1 cellular context compared by ENCODE assay signal in the genomic region with DNA sequence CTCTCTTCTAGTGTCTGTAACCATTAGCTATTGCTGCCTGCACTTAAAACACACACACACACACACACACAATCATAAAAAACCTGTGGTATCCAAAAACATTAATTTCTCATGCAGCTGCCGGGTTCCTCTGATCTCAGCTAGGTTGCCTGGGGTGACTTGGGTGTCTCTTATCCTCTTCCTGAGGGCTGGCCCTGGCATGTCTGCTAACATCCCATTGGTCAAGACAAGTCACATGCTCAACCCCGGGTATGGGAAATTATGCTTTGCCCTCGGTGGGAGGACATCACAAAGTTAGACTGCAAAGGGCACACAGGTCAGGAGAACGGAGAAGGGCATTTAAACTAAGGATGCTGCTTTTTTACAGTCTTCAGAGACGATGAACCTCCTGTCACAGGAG.
A peak's percentile ranks its signal among the peaks of the same experiment; 100 is the strongest.
TF ChIP-seq lines count a peak whose summit lies in the region.

No MANE protein-coding gene starts in this region.

TF ChIP-seq in HEK293, 187 proteins besides CTCF, POLR2A, EP300 and RAD21 (continued from another document):
- TF ChIP-seq, protein P1, sequence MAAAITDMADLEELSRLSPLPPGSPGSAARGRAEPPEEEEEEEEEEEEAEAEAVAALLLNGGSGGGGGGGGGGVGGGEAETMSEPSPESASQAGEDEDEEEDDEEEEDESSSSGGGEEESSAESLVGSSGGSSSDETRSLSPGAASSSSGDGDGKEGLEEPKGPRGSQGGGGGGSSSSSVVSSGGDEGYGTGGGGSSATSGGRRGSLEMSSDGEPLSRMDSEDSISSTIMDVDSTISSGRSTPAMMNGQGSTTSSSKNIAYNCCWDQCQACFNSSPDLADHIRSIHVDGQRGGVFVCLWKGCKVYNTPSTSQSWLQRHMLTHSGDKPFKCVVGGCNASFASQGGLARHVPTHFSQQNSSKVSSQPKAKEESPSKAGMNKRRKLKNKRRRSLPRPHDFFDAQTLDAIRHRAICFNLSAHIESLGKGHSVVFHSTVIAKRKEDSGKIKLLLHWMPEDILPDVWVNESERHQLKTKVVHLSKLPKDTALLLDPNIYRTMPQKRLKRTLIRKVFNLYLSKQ (tag by site-specific recombination; IDR thresholded peaks at IDR 0.05; ENCODE audit: borderline replicate concordance), result no peak
- TF ChIP-seq ZBTB20 (tag by site-specific recombination; IDR thresholded peaks at IDR 0.05), result peak; percentile 96
- no peak for TF ChIP-seq KLF16 (tag by site-specific recombination; IDR thresholded peaks at IDR 0.05)
- TF ChIP-seq SETDB1 (IDR thresholded peaks at IDR 0.05; ENCODE audit: insufficient read length, low read length), result no peak
- TF ChIP-seq, protein P2, sequence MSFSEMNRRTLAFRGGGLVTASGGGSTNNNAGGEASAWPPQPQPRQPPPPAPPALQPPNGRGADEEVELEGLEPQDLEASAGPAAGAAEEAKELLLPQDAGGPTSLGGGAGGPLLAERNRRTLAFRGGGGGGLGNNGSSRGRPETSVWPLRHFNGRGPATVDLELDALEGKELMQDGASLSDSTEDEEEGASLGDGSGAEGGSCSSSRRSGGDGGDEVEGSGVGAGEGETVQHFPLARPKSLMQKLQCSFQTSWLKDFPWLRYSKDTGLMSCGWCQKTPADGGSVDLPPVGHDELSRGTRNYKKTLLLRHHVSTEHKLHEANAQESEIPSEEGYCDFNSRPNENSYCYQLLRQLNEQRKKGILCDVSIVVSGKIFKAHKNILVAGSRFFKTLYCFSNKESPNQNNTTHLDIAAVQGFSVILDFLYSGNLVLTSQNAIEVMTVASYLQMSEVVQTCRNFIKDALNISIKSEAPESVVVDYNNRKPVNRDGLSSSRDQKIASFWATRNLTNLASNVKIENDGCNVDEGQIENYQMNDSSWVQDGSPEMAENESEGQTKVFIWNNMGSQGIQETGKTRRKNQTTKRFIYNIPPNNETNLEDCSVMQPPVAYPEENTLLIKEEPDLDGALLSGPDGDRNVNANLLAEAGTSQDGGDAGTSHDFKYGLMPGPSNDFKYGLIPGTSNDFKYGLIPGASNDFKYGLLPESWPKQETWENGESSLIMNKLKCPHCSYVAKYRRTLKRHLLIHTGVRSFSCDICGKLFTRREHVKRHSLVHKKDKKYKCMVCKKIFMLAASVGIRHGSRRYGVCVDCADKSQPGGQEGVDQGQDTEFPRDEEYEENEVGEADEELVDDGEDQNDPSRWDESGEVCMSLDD (tag by site-specific recombination; IDR thresholded peaks at IDR 0.05), result no peak
- TF ChIP-seq, protein P3, sequence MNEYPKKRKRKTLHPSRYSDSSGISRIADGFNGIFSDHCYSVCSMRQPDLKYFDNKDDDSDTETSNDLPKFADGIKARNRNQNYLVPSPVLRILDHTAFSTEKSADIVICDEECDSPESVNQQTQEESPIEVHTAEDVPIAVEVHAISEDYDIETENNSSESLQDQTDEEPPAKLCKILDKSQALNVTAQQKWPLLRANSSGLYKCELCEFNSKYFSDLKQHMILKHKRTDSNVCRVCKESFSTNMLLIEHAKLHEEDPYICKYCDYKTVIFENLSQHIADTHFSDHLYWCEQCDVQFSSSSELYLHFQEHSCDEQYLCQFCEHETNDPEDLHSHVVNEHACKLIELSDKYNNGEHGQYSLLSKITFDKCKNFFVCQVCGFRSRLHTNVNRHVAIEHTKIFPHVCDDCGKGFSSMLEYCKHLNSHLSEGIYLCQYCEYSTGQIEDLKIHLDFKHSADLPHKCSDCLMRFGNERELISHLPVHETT (tag by site-specific recombination; IDR thresholded peaks at IDR 0.05), result no peak
- TF ChIP-seq, protein P4, sequence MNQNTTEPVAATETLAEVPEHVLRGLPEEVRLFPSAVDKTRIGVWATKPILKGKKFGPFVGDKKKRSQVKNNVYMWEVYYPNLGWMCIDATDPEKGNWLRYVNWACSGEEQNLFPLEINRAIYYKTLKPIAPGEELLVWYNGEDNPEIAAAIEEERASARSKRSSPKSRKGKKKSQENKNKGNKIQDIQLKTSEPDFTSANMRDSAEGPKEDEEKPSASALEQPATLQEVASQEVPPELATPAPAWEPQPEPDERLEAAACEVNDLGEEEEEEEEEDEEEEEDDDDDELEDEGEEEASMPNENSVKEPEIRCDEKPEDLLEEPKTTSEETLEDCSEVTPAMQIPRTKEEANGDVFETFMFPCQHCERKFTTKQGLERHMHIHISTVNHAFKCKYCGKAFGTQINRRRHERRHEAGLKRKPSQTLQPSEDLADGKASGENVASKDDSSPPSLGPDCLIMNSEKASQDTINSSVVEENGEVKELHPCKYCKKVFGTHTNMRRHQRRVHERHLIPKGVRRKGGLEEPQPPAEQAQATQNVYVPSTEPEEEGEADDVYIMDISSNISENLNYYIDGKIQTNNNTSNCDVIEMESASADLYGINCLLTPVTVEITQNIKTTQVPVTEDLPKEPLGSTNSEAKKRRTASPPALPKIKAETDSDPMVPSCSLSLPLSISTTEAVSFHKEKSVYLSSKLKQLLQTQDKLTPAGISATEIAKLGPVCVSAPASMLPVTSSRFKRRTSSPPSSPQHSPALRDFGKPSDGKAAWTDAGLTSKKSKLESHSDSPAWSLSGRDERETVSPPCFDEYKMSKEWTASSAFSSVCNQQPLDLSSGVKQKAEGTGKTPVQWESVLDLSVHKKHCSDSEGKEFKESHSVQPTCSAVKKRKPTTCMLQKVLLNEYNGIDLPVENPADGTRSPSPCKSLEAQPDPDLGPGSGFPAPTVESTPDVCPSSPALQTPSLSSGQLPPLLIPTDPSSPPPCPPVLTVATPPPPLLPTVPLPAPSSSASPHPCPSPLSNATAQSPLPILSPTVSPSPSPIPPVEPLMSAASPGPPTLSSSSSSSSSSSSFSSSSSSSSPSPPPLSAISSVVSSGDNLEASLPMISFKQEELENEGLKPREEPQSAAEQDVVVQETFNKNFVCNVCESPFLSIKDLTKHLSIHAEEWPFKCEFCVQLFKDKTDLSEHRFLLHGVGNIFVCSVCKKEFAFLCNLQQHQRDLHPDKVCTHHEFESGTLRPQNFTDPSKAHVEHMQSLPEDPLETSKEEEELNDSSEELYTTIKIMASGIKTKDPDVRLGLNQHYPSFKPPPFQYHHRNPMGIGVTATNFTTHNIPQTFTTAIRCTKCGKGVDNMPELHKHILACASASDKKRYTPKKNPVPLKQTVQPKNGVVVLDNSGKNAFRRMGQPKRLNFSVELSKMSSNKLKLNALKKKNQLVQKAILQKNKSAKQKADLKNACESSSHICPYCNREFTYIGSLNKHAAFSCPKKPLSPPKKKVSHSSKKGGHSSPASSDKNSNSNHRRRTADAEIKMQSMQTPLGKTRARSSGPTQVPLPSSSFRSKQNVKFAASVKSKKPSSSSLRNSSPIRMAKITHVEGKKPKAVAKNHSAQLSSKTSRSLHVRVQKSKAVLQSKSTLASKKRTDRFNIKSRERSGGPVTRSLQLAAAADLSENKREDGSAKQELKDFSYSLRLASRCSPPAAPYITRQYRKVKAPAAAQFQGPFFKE (tag by site-specific recombination; IDR thresholded peaks at IDR 0.05; ENCODE audit: borderline replicate concordance), result no peak
- TF ChIP-seq, protein P5, sequence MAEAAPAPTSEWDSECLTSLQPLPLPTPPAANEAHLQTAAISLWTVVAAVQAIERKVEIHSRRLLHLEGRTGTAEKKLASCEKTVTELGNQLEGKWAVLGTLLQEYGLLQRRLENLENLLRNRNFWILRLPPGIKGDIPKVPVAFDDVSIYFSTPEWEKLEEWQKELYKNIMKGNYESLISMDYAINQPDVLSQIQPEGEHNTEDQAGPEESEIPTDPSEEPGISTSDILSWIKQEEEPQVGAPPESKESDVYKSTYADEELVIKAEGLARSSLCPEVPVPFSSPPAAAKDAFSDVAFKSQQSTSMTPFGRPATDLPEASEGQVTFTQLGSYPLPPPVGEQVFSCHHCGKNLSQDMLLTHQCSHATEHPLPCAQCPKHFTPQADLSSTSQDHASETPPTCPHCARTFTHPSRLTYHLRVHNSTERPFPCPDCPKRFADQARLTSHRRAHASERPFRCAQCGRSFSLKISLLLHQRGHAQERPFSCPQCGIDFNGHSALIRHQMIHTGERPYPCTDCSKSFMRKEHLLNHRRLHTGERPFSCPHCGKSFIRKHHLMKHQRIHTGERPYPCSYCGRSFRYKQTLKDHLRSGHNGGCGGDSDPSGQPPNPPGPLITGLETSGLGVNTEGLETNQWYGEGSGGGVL (tag by site-specific recombination; IDR thresholded peaks at IDR 0.05), result no peak
- peak; percentile 88 for TF ChIP-seq ZBTB17 (tag by site-specific recombination; IDR thresholded peaks at IDR 0.05)
TF ChIP-seq in HEK293: peak in this region for 9.
